In the genomic region with DNA sequence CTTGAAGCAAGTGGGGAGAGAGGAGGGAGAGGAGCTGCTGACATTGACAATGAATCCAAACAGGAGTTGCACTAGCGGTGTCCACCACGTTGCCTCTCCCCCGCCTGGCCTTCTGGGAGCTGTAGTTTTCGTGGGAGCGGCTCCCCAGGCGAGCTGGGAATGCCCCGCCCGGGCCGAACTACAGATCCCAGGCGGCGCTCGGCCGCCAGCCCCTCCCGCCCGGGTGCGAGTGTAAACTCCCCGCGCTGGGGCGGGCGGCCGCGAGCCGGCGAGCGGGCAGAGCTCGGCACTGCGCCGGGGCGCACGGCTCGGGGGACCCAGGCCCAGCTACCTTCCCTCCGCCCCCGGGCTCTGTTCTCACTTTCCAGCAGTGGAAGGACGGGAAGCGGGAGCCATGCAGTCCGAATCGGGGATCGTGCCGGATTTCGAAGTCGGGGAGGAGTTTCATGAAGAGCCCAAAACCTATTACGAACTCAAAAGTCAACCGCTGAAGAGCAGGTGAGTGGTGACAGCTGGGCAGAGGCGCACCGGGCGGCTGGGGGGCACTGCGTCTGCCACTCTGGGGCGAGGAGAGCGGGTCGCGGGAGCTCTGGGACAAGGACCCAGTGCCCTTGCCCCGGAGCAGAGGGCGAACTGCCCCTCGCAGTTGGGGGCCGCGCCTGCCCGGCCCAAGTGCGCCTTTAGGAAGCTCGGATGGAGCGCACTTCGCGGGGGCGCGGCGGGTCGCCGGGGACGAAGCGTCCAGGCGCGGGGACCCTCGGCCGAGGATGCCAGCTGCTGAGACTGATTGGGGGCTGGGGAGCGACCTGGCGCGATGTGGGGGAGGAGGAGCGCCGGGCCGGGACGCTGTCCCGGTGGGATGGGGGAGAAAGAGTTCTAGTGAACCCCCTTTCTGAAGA, we compare ENCODE assay signal across 1 cellular context.
TF ChIP-seq lines count a peak whose summit lies in the region.

A gene with protein sequence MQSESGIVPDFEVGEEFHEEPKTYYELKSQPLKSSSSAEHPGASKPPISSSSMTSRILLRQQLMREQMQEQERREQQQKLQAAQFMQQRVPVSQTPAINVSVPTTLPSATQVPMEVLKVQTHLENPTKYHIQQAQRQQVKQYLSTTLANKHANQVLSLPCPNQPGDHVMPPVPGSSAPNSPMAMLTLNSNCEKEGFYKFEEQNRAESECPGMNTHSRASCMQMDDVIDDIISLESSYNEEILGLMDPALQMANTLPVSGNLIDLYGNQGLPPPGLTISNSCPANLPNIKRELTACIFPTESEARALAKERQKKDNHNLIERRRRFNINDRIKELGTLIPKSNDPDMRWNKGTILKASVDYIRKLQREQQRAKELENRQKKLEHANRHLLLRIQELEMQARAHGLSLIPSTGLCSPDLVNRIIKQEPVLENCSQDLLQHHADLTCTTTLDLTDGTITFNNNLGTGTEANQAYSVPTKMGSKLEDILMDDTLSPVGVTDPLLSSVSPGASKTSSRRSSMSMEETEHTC (plus strand): TSS at position 261 of the 899 bp plus-strand sequence. CDS start 134 bp downstream, at position 395.

TF ChIP-seq in K562, 482 proteins besides CTCF, POLR2A, EP300 and RAD21 (continued from another document and continues in another):
- TF ChIP-seq, protein P1, sequence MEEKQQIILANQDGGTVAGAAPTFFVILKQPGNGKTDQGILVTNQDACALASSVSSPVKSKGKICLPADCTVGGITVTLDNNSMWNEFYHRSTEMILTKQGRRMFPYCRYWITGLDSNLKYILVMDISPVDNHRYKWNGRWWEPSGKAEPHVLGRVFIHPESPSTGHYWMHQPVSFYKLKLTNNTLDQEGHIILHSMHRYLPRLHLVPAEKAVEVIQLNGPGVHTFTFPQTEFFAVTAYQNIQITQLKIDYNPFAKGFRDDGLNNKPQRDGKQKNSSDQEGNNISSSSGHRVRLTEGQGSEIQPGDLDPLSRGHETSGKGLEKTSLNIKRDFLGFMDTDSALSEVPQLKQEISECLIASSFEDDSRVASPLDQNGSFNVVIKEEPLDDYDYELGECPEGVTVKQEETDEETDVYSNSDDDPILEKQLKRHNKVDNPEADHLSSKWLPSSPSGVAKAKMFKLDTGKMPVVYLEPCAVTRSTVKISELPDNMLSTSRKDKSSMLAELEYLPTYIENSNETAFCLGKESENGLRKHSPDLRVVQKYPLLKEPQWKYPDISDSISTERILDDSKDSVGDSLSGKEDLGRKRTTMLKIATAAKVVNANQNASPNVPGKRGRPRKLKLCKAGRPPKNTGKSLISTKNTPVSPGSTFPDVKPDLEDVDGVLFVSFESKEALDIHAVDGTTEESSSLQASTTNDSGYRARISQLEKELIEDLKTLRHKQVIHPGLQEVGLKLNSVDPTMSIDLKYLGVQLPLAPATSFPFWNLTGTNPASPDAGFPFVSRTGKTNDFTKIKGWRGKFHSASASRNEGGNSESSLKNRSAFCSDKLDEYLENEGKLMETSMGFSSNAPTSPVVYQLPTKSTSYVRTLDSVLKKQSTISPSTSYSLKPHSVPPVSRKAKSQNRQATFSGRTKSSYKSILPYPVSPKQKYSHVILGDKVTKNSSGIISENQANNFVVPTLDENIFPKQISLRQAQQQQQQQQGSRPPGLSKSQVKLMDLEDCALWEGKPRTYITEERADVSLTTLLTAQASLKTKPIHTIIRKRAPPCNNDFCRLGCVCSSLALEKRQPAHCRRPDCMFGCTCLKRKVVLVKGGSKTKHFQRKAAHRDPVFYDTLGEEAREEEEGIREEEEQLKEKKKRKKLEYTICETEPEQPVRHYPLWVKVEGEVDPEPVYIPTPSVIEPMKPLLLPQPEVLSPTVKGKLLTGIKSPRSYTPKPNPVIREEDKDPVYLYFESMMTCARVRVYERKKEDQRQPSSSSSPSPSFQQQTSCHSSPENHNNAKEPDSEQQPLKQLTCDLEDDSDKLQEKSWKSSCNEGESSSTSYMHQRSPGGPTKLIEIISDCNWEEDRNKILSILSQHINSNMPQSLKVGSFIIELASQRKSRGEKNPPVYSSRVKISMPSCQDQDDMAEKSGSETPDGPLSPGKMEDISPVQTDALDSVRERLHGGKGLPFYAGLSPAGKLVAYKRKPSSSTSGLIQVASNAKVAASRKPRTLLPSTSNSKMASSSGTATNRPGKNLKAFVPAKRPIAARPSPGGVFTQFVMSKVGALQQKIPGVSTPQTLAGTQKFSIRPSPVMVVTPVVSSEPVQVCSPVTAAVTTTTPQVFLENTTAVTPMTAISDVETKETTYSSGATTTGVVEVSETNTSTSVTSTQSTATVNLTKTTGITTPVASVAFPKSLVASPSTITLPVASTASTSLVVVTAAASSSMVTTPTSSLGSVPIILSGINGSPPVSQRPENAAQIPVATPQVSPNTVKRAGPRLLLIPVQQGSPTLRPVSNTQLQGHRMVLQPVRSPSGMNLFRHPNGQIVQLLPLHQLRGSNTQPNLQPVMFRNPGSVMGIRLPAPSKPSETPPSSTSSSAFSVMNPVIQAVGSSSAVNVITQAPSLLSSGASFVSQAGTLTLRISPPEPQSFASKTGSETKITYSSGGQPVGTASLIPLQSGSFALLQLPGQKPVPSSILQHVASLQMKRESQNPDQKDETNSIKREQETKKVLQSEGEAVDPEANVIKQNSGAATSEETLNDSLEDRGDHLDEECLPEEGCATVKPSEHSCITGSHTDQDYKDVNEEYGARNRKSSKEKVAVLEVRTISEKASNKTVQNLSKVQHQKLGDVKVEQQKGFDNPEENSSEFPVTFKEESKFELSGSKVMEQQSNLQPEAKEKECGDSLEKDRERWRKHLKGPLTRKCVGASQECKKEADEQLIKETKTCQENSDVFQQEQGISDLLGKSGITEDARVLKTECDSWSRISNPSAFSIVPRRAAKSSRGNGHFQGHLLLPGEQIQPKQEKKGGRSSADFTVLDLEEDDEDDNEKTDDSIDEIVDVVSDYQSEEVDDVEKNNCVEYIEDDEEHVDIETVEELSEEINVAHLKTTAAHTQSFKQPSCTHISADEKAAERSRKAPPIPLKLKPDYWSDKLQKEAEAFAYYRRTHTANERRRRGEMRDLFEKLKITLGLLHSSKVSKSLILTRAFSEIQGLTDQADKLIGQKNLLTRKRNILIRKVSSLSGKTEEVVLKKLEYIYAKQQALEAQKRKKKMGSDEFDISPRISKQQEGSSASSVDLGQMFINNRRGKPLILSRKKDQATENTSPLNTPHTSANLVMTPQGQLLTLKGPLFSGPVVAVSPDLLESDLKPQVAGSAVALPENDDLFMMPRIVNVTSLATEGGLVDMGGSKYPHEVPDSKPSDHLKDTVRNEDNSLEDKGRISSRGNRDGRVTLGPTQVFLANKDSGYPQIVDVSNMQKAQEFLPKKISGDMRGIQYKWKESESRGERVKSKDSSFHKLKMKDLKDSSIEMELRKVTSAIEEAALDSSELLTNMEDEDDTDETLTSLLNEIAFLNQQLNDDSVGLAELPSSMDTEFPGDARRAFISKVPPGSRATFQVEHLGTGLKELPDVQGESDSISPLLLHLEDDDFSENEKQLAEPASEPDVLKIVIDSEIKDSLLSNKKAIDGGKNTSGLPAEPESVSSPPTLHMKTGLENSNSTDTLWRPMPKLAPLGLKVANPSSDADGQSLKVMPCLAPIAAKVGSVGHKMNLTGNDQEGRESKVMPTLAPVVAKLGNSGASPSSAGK (IDR thresholded peaks at IDR 0.05): no peak
- no peak for TF ChIP-seq CEBPG (CRISPR knock-in tag; IDR thresholded peaks at IDR 0.05)
- TF ChIP-seq CEBPG (tag; conservative IDR thresholded peaks at IDR 0.05 in 1 of 2, IDR thresholded peaks at IDR 0.05 in 1 of 2): no peak
- no peak for TF ChIP-seq NR1H2 (CRISPR knock-in tag; IDR thresholded peaks at IDR 0.05)
- TF ChIP-seq RB1 (IDR thresholded peaks at IDR 0.05; ENCODE audit: low read depth): no peak
- no peak for TF ChIP-seq CHAMP1 (IDR thresholded peaks at IDR 0.05)
- no peak for TF ChIP-seq EZH2 (IDR thresholded peaks at IDR 0.05; ENCODE audit: borderline replicate concordance, low read depth, low read length)
- no peak for TF ChIP-seq HNRNPL (IDR thresholded peaks at IDR 0.05; ENCODE audit: low read depth, low read length)
- no peak for TF ChIP-seq HMGXB4 (CRISPR knock-in tag; IDR thresholded peaks at IDR 0.05)
- no peak for TF ChIP-seq TEAD2 (tag; IDR thresholded peaks at IDR 0.05)
- no peak for TF ChIP-seq RBM39 (optimal IDR thresholded peaks at IDR 0.05; ENCODE audit: low read depth, low read length)
- TF ChIP-seq FOXK2 (conservative IDR thresholded peaks at IDR 0.05 in 1 of 2, IDR thresholded peaks at IDR 0.05 in 1 of 2; ENCODE audit: low read depth in 2 of 2): 0 out of 4 replicates have a peak, but pooled peaks of 1 of the 2 experiments have one; percentile 49
- no peak for TF ChIP-seq TAF1 (IDR thresholded peaks at IDR 0.05; ENCODE audit: control insufficient read depth, extremely low read depth, insufficient read depth, low read length, severe bottlenecking)
- TF ChIP-seq, protein P2, sequence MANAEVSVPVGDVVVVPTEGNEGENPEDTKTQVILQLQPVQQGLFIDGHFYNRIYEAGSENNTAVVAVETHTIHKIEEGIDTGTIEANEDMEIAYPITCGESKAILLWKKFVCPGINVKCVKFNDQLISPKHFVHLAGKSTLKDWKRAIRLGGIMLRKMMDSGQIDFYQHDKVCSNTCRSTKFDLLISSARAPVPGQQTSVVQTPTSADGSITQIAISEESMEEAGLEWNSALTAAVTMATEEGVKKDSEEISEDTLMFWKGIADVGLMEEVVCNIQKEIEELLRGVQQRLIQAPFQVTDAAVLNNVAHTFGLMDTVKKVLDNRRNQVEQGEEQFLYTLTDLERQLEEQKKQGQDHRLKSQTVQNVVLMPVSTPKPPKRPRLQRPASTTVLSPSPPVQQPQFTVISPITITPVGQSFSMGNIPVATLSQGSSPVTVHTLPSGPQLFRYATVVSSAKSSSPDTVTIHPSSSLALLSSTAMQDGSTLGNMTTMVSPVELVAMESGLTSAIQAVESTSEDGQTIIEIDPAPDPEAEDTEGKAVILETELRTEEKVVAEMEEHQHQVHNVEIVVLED (CRISPR knock-in tag; IDR thresholded peaks at IDR 0.05): peak; percentile 41; the same call in 1 of the 2 replicates
- no peak for TF ChIP-seq KLF10 (CRISPR knock-in tag; IDR thresholded peaks at IDR 0.05)
- no peak for TF ChIP-seq NR2F6 (CRISPR knock-in tag; IDR thresholded peaks at IDR 0.05)
- TF ChIP-seq PHF20 (IDR thresholded peaks at IDR 0.05; ENCODE audit: partially characterized antibody): no peak
- TF ChIP-seq, protein P3, sequence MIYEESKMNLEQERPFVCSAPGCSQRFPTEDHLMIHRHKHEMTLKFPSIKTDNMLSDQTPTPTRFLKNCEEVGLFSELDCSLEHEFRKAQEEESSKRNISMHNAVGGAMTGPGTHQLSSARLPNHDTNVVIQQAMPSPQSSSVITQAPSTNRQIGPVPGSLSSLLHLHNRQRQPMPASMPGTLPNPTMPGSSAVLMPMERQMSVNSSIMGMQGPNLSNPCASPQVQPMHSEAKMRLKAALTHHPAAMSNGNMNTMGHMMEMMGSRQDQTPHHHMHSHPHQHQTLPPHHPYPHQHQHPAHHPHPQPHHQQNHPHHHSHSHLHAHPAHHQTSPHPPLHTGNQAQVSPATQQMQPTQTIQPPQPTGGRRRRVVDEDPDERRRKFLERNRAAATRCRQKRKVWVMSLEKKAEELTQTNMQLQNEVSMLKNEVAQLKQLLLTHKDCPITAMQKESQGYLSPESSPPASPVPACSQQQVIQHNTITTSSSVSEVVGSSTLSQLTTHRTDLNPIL (CRISPR knock-in tag; IDR thresholded peaks at IDR 0.05): no peak
- no peak for TF ChIP-seq ZNF212 (CRISPR knock-in tag; IDR thresholded peaks at IDR 0.05)
- no peak for TF ChIP-seq ZNF695 (CRISPR knock-in tag; IDR thresholded peaks at IDR 0.05)
- TF ChIP-seq, protein P4, sequence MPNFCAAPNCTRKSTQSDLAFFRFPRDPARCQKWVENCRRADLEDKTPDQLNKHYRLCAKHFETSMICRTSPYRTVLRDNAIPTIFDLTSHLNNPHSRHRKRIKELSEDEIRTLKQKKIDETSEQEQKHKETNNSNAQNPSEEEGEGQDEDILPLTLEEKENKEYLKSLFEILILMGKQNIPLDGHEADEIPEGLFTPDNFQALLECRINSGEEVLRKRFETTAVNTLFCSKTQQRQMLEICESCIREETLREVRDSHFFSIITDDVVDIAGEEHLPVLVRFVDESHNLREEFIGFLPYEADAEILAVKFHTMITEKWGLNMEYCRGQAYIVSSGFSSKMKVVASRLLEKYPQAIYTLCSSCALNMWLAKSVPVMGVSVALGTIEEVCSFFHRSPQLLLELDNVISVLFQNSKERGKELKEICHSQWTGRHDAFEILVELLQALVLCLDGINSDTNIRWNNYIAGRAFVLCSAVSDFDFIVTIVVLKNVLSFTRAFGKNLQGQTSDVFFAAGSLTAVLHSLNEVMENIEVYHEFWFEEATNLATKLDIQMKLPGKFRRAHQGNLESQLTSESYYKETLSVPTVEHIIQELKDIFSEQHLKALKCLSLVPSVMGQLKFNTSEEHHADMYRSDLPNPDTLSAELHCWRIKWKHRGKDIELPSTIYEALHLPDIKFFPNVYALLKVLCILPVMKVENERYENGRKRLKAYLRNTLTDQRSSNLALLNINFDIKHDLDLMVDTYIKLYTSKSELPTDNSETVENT (CRISPR knock-in tag; IDR thresholded peaks at IDR 0.05): no peak
- TF ChIP-seq ZNF143 (CRISPR knock-in tag; IDR thresholded peaks at IDR 0.05): peak; percentile 93
- TF ChIP-seq TEAD1 (CRISPR knock-in tag; IDR thresholded peaks at IDR 0.05): no peak
